In genomic region chrX:42093756-42094155, GRCh38 we compare ENCODE assay signal across 9 cellular contexts.
A peak's percentile ranks its signal among the peaks of the same experiment; 100 is the strongest.
DNase-seq lines count a peak whose midpoint lies in the region; ATAC-seq lines count a peak whose summit lies in the region.
"Had no signal": no experiment of that assay in that cellular context is flagged by ENCODE, and none has a peak within 500 bp of the region (broad histone marks: within the 10 kb centered on the region; RNA-seq: fewer than 3 reads in every experiment).

No MANE protein-coding gene starts in this region.

- H3K27ac Mint-ChIP-seq in central memory CD8-positive, alpha-beta T cell (ENCODE audit: low read depth), result peak overlapping the region; percentile 72
- H3K27ac Mint-ChIP-seq in stimulated activated naive CD8-positive, alpha-beta T cell treated with anti-CD3 and anti-CD28 coated beads, Interleukin-15, amount 100 ng/mL, for 72 hours, result no peak overlapping the region

- H3K4me3 Mint-ChIP-seq in central memory CD8-positive, alpha-beta T cell, result peak overlapping the region; percentile 65
- H3K4me3 Mint-ChIP-seq in stimulated activated naive CD8-positive, alpha-beta T cell treated with anti-CD3 and anti-CD28 coated beads, Interleukin-15, amount 100 ng/mL, for 72 hours, result no peak overlapping the region

- peaks cover 1% of the 10 kb centered on the region for H3K36me3 Mint-ChIP-seq in central memory CD8-positive, alpha-beta T cell (ENCODE audit: insufficient read depth)

- no peaks in the 10 kb centered on the region for H3K27me3 Mint-ChIP-seq in central memory CD8-positive, alpha-beta T cell
- H3K27me3 Mint-ChIP-seq in stimulated activated naive CD8-positive, alpha-beta T cell treated with anti-CD3 and anti-CD28 coated beads, Interleukin-15, amount 100 ng/mL, for 72 hours, result no peaks in the 10 kb centered on the region

- DNase-seq in stimulated activated CD4-positive, alpha-beta T cell treated with anti-CD3 and anti-CD28 coated beads, Interleukin-15, amount 100 ng/mL, for 24 hours, result peak; percentile 8
- DNase-seq in stimulated activated CD4-positive, alpha-beta T cell treated with anti-CD3 and anti-CD28 coated beads, Interleukin-12 subunit alpha, Interleukin-12 subunit beta, amount 100 ng/mL, for 4 hours, result no peak
- no peak for DNase-seq in central memory CD8-positive, alpha-beta T cell (ENCODE audit: low spot score in 2 of 2)
- DNase-seq in stimulated activated naive CD8-positive, alpha-beta T cell treated with anti-CD3 and anti-CD28 coated beads, Interleukin-15, amount 100 ng/mL, for 72 hours, result peak in 1 of 2 donors; percentile 17
- DNase-seq in iPS-NIHi7 (ENCODE audit: extremely low spot score) (no peak), NCI-H146 (lab: John Stamatoyannopoulos, UW) (no peak)
- DNase-seq: mucosa of descending colon had no signal

- H3K9me3 Mint-ChIP-seq in central memory CD8-positive, alpha-beta T cell, result no peaks in the 10 kb centered on the region
- H3K9me3 Mint-ChIP-seq in stimulated activated naive CD8-positive, alpha-beta T cell treated with anti-CD3 and anti-CD28 coated beads, Interleukin-15, amount 100 ng/mL, for 72 hours, result no peaks in the 10 kb centered on the region

- peak; percentile 50 for ATAC-seq in HG03432 (IDR thresholded peaks at IDR 0.05; ENCODE audit: unreplicated experiment)
- ATAC-seq in central memory CD8-positive, alpha-beta T cell (replicated peaks; ENCODE audit: extremely low read depth, poor library complexity, severe bottlenecking), result no peak
- ATAC-seq in stimulated activated naive CD8-positive, alpha-beta T cell treated with anti-CD3 and anti-CD28 coated beads, Interleukin-15, amount 100 ng/mL, for 72 hours, result peak; percentile 83
- ATAC-seq in GM18870 (IDR thresholded peaks at IDR 0.05; ENCODE audit: unreplicated experiment), result no peak

- peaks cover 9% of the 10 kb centered on the region for H3K4me1 Mint-ChIP-seq in central memory CD8-positive, alpha-beta T cell
- peaks cover 28% of the 10 kb centered on the region for H3K4me1 Mint-ChIP-seq in stimulated activated naive CD8-positive, alpha-beta T cell treated with anti-CD3 and anti-CD28 coated beads, Interleukin-15, amount 100 ng/mL, for 72 hours

Comparison
In these comparisons a context has a peak if more than half of its experiments do, and no peak if none do; other contexts are left out.
1. ATAC-seq: peak in HG03432 (single experiment) and stimulated activated naive CD8-positive, alpha-beta T cell treated with anti-CD3 and anti-CD28 coated beads, Interleukin-15, amount 100 ng/mL, for 72 hours (single experiment); none in central memory CD8-positive, alpha-beta T cell (single experiment) and GM18870 (single experiment).